ENCODE assay signal across 13 cellular contexts in genomic region chr10:122087436-122087835, GRCh38.
"Had no signal": no experiment of that assay in that cellular context is flagged by ENCODE, and none has a peak within 500 bp of the region (broad histone marks: within the 10 kb centered on the region; RNA-seq: fewer than 3 reads in every experiment).

No MANE protein-coding gene starts in this region.

- H3K4me1 Mint-ChIP-seq: activated CD4-positive, alpha-beta T cell treated with anti-CD3 and anti-CD28 coated beads for 36 hours; stimulated activated naive B cell treated with anti-CD40 and anti-IgM and Interleukin-4, amounts not matched to agents 10 μg/mL and 1 μg/mL and 100 μg/mL, for 72 hours; WTC11 had no signal

- H3K27me3 Mint-ChIP-seq: activated naive CD8-positive, alpha-beta T cell had no signal

- ATAC-seq: activated CD4-positive, alpha-beta T cell treated with anti-CD3 and anti-CD28 coated beads for 36 hours; natural killer cell treated with Interleukin-12 subunit alpha and Interleukin-12 subunit beta and Interleukin-15 and Interleukin-18, amount 100 ng/mL, for 72 hours; stimulated activated naive B cell treated with anti-CD40 and anti-IgM and Interleukin-4, amounts not matched to agents 10 μg/mL and 1 μg/mL and 100 μg/mL, for 72 hours; WTC11 had no signal

- H3K4me3 ChIP-seq: heart left ventricle, lung, sigmoid colon had no signal

- H3K27ac Mint-ChIP-seq: activated CD4-positive, alpha-beta T cell treated with anti-CD3 and anti-CD28 coated beads for 36 hours; activated naive CD8-positive, alpha-beta T cell; mesothelial cell of epicardium; natural killer cell treated with Interleukin-12 subunit alpha and Interleukin-12 subunit beta and Interleukin-15 and Interleukin-18, amount 100 ng/mL, for 72 hours; stimulated activated naive B cell treated with anti-CD40 and anti-IgM and Interleukin-4, amounts not matched to agents 10 μg/mL and 1 μg/mL and 100 μg/mL, for 72 hours; WTC11 had no signal

- H3K9me3 ChIP-seq: heart left ventricle, sigmoid colon had no signal

- H3K27ac ChIP-seq: sigmoid colon had no signal

- H3K27me3 ChIP-seq: heart left ventricle, sigmoid colon had no signal

- H3K9me3 Mint-ChIP-seq: mesothelial cell of epicardium; natural killer cell treated with Interleukin-12 subunit alpha and Interleukin-12 subunit beta and Interleukin-15 and Interleukin-18, amount 100 ng/mL, for 72 hours; stimulated activated naive B cell treated with anti-CD40 and anti-IgM and Interleukin-4, amounts not matched to agents 10 μg/mL and 1 μg/mL and 100 μg/mL, for 72 hours; WTC11 had no signal

- DNase-seq: activated CD4-positive, alpha-beta T cell treated with anti-CD3 and anti-CD28 coated beads for 36 hours; activated CD4-positive, alpha-beta T cell treated with anti-CD3 and anti-CD28 coated beads, Interleukin-2, amount 50 U/mL, for 48 hours; dermis blood vessel endothelial cell; effector memory CD4-positive, alpha-beta T cell; foreskin melanocyte; heart left ventricle; sigmoid colon; stimulated activated naive B cell treated with anti-CD40 and anti-IgM and Interleukin-4, amounts not matched to agents 10 μg/mL and 1 μg/mL and 100 μg/mL, for 72 hours had no signal

- H3K36me3 Mint-ChIP-seq: activated naive CD8-positive, alpha-beta T cell; mesothelial cell of epicardium; natural killer cell treated with Interleukin-12 subunit alpha and Interleukin-12 subunit beta and Interleukin-15 and Interleukin-18, amount 100 ng/mL, for 72 hours; stimulated activated naive B cell treated with anti-CD40 and anti-IgM and Interleukin-4, amounts not matched to agents 10 μg/mL and 1 μg/mL and 100 μg/mL, for 72 hours; WTC11 had no signal

- H3K4me3 Mint-ChIP-seq: activated CD4-positive, alpha-beta T cell treated with anti-CD3 and anti-CD28 coated beads for 36 hours; activated naive CD8-positive, alpha-beta T cell; mesothelial cell of epicardium; natural killer cell treated with Interleukin-12 subunit alpha and Interleukin-12 subunit beta and Interleukin-15 and Interleukin-18, amount 100 ng/mL, for 72 hours; stimulated activated naive B cell treated with anti-CD40 and anti-IgM and Interleukin-4, amounts not matched to agents 10 μg/mL and 1 μg/mL and 100 μg/mL, for 72 hours; WTC11 had no signal
